Comparison of ENCODE assay signal across 1 cellular context in genomic region chr9:113591899-113592625, GRCh38.
TF ChIP-seq lines count a peak whose summit lies in the region.

No MANE protein-coding gene starts in this region.

TF ChIP-seq in GM12878, 131 proteins besides CTCF, POLR2A, EP300 and RAD21 (continued from another document):
- 0 out of 2 replicates have a peak, but pooled peaks have one; percentile 12 for TF ChIP-seq E2F4 (IDR thresholded peaks at IDR 0.05; ENCODE audit: low read depth, low read length)
TF ChIP-seq in GM12878: peak in this region for 2.
